In genomic region chr2:1462984-1463383, GRCh38 we compare ENCODE assay signal across 10 cellular contexts. TPM values are rescaled to one million over a fixed set of nuclear protein-coding genes. Genes with fewer than 3 reads are reported as not detected.
"Had no signal": no experiment of that assay in that cellular context is flagged by ENCODE, and none has a peak within 500 bp of the region (broad histone marks: within the 10 kb centered on the region; RNA-seq: fewer than 3 reads in every experiment).

No MANE protein-coding gene starts in this region.

- H3K4me3 Mint-ChIP-seq: HFFc6, IgD-negative memory B cell had no signal

- H3K27ac ChIP-seq: HL-60 had no signal

- H3K27ac Mint-ChIP-seq: HFFc6, IgD-negative memory B cell had no signal

- H3K36me3 Mint-ChIP-seq: IgD-negative memory B cell had no signal

- H3K4me1 ChIP-seq: HAP-1 had no signal

- DNase-seq: GOT3, H7, HFFc6, KBM-7 had no signal

- H3K9me3 ChIP-seq: HAP-1 had no signal

- ATAC-seq: HCT116, HepG2 had no signal

- H3K36me3 ChIP-seq: HAP-1 had no signal

- H3K4me3 ChIP-seq: HAP-1 had no signal

RNA-seq across cellular contexts. Expression of gene TPO, which starts 49.7 kb away (rescaled TPM):
- total RNA-seq: H4, H7, HepG2, HFFc6 had no signal
- polyA plus RNA-seq: HepG2, IgD-negative memory B cell had no signal
